ENCODE assay signal across 24 cellular contexts in genomic region chr10:123637326-123637880, GRCh38. TPM values are rescaled to one million over a fixed set of nuclear protein-coding genes. Genes with fewer than 3 reads are reported as not detected.
A peak's percentile ranks its signal among the peaks of the same experiment; 100 is the strongest.
DNase-seq lines count a peak whose midpoint lies in the region; ATAC-seq and TF ChIP-seq lines count a peak whose summit lies in the region.
"Had no signal": no experiment of that assay in that cellular context is flagged by ENCODE, and none has a peak within 500 bp of the region (broad histone marks: within the 10 kb centered on the region; RNA-seq: fewer than 3 reads in every experiment).

No MANE protein-coding gene starts in this region.

- no peak overlapping the region for H4K8ac ChIP-seq in trophoblast cell (ENCODE audit: low read depth, low read length)

- no peak for ATAC-seq in GM21576 (IDR thresholded peaks at IDR 0.05; ENCODE audit: unreplicated experiment)
- ATAC-seq: activated CD4-positive, CD25-positive, alpha-beta regulatory T cell treated with anti-CD3 and anti-CD28 coated beads, Interleukin-2, amount 50 U/mL, for 24 hours had no signal

- no peak overlapping the region for H3K4ac ChIP-seq in trophoblast cell (ENCODE audit: low read depth, low read length)

- H3K14ac ChIP-seq in trophoblast cell (ENCODE audit: low read length) = no peak overlapping the region

- no peak overlapping the region for H3K4me2 ChIP-seq in trophoblast cell (ENCODE audit: low read length)
- H3K4me2 ChIP-seq: BLaER1 had no signal

- no peak overlapping the region for H4K12ac ChIP-seq in trophoblast cell (ENCODE audit: low read depth, low read length)

- no peaks in the 10 kb centered on the region for H3K79me2 ChIP-seq in trophoblast cell (ENCODE audit: control insufficient read depth, insufficient read depth, low read length, poor library complexity)
- H3K79me2 ChIP-seq: parathyroid adenoma had no signal

- peaks cover 17% of the 10 kb centered on the region for H3K27me3 Mint-ChIP-seq in endodermal cell (ENCODE audit: insufficient read depth)
- H3K27me3 Mint-ChIP-seq: activated naive CD8-positive, alpha-beta T cell treated with anti-CD3 and anti-CD28 coated beads, Interleukin-2, amount 10 ng/mL, durations not matched to agents 7 days and 5 days had no signal

- H3K9me3 ChIP-seq in endodermal cell (ENCODE audit: control insufficient read depth, low read length) (no peaks in the 10 kb centered on the region), trophoblast cell (ENCODE audit: insufficient read depth, low read depth, low read length) (peaks cover 2% of the 10 kb centered on the region)
- H3K9me3 ChIP-seq: BLaER1, SJSA1 had no signal

- H2AFZ ChIP-seq in trophoblast cell (ENCODE audit: insufficient read depth, low read length, poor library complexity) = no peak overlapping the region
- H2AFZ ChIP-seq: parathyroid adenoma had no signal

- H3K36me3 ChIP-seq in endodermal cell (ENCODE audit: control insufficient read depth, insufficient read depth, low read length) (no peaks in the 10 kb centered on the region), trophoblast cell (ENCODE audit: control insufficient read depth in 1 of 2, insufficient read depth in 2 of 2, low read length in 2 of 2) (no peaks in the 10 kb centered on the region)
- H3K36me3 ChIP-seq: BLaER1, SJSA1 had no signal

- no peak overlapping the region for H3K4me3 Mint-ChIP-seq in endodermal cell
- H3K4me3 Mint-ChIP-seq: activated naive CD8-positive, alpha-beta T cell treated with anti-CD3 and anti-CD28 coated beads, Interleukin-2, amount 10 ng/mL, durations not matched to agents 7 days and 5 days; activated T-helper 1 cell treated with anti-CD3 and anti-CD28 coated beads, Interleukin-12 subunit alpha, Interleukin-12 subunit beta, Interleukin-2, Interleukin-4 antibody, amounts not matched to agents 30 ng/mL and 10 ng/mL and 1 ng/mL, durations not matched to agents 14 hours and 24 hours and 36 hours; naive B cell; T-helper 2 cell treated with Interferon-gamma antibody and Interleukin-4, amounts not matched to agents 5 μg/mL and 100 μg/mL, for 36 hours had no signal

- H3K4me1 ChIP-seq in endodermal cell (ENCODE audit: control insufficient read depth, insufficient read depth, low read length) (no peaks in the 10 kb centered on the region), trophoblast cell (ENCODE audit: control insufficient read depth in 1 of 2, insufficient read depth in 2 of 2, low read length in 2 of 2) (peaks cover 16 to 28% of the 10 kb centered on the region in 2 experiments)
- H3K4me1 ChIP-seq: BLaER1, parathyroid adenoma, SJSA1 had no signal

- DNase-seq in ELR (ENCODE audit: low read depth) (peak; percentile 72), MV-4-11 (lab: John Stamatoyannopoulos, UW) (peak; percentile 46), endodermal cell (peak; percentile 3), trophoblast cell (no peak), midbrain (lab: John Stamatoyannopoulos, UW) (no peak), DMS79 treated with DMSO at 0.1 percent for 48 hours (lab: John Stamatoyannopoulos, UW) (no peak), NCI-H526 treated with DMSO at 0.1 percent for 48 hours (lab: John Stamatoyannopoulos, UW) (no peak)
- DNase-seq: activated CD8-positive, alpha-beta memory T cell treated with anti-CD3 and anti-CD28 coated beads for 24 hours; activated naive CD8-positive, alpha-beta T cell treated with anti-CD3 and anti-CD28 coated beads, Interleukin-2, amount 10 ng/mL, durations not matched to agents 7 days and 5 days; dermis blood vessel endothelial cell; naive B cell; NCI-H510A treated with DMSO at 0.1 percent for 48 hours; stimulated activated CD8-positive, alpha-beta memory T cell treated with anti-CD3 and anti-CD28 coated beads, Interleukin-4, amount 100 ng/mL, for 48 hours; substantia nigra had no signal

- no peaks in the 10 kb centered on the region for H3K9me3 Mint-ChIP-seq in endodermal cell
- H3K9me3 Mint-ChIP-seq: activated naive CD8-positive, alpha-beta T cell treated with anti-CD3 and anti-CD28 coated beads, Interleukin-2, amount 10 ng/mL, durations not matched to agents 7 days and 5 days; activated T-helper 1 cell treated with anti-CD3 and anti-CD28 coated beads, Interleukin-12 subunit alpha, Interleukin-12 subunit beta, Interleukin-2, Interleukin-4 antibody, amounts not matched to agents 30 ng/mL and 10 ng/mL and 1 ng/mL, durations not matched to agents 14 hours and 24 hours and 36 hours; T-helper 2 cell treated with Interferon-gamma antibody and Interleukin-4, amounts not matched to agents 5 μg/mL and 100 μg/mL, for 36 hours had no signal

- no peak overlapping the region for H2AK5ac ChIP-seq in trophoblast cell (ENCODE audit: low read length)

- WGBS in endodermal cell (ENCODE audit: insufficient coverage in 1 of 2, insufficient read length in 1 of 2), 2 experiments = 85 to 95% methylated on average over 5 to 6 of the region's 6 CpGs
- no CpG with 5 or more reads among the region's 6 CpGs for WGBS in trophoblast cell (ENCODE audit: extremely low coverage, insufficient coverage, insufficient read length)

- peaks cover 4% of the 10 kb centered on the region for H3K4me1 Mint-ChIP-seq in endodermal cell
- H3K4me1 Mint-ChIP-seq: activated naive CD8-positive, alpha-beta T cell treated with anti-CD3 and anti-CD28 coated beads, Interleukin-2, amount 10 ng/mL, durations not matched to agents 7 days and 5 days; naive B cell had no signal

- H3K79me1 ChIP-seq in trophoblast cell (ENCODE audit: low read length) = peaks cover 4% of the 10 kb centered on the region

- H3K23ac ChIP-seq in trophoblast cell (ENCODE audit: low read length) = no peak overlapping the region

- no peaks in the 10 kb centered on the region for H3K36me3 Mint-ChIP-seq in endodermal cell (ENCODE audit: low read depth)
- H3K36me3 Mint-ChIP-seq: activated naive CD8-positive, alpha-beta T cell treated with anti-CD3 and anti-CD28 coated beads, Interleukin-2, amount 10 ng/mL, durations not matched to agents 7 days and 5 days; naive B cell had no signal

- no peak overlapping the region for H3K18ac ChIP-seq in trophoblast cell (ENCODE audit: low read length)

- TF ChIP-seq CTCF in endodermal cell (conservative IDR thresholded peaks at IDR 0.05) = no peak

- no peak overlapping the region for H3K27ac Mint-ChIP-seq in endodermal cell
- H3K27ac Mint-ChIP-seq: activated naive CD8-positive, alpha-beta T cell treated with anti-CD3 and anti-CD28 coated beads, Interleukin-2, amount 10 ng/mL, durations not matched to agents 7 days and 5 days; activated T-helper 1 cell treated with anti-CD3 and anti-CD28 coated beads, Interleukin-12 subunit alpha, Interleukin-12 subunit beta, Interleukin-2, Interleukin-4 antibody, amounts not matched to agents 30 ng/mL and 10 ng/mL and 1 ng/mL, durations not matched to agents 14 hours and 24 hours and 36 hours; naive B cell; T-helper 2 cell treated with Interferon-gamma antibody and Interleukin-4, amounts not matched to agents 5 μg/mL and 100 μg/mL, for 36 hours had no signal

- H4K91ac ChIP-seq in trophoblast cell (ENCODE audit: low read depth, low read length) = no peak overlapping the region

- H2BK120ac ChIP-seq in trophoblast cell (ENCODE audit: insufficient read depth, low read length, poor library complexity) = no peak overlapping the region

- H3K27me3 ChIP-seq in endodermal cell (ENCODE audit: control insufficient read depth, insufficient read depth, low read length, poor library complexity, severe bottlenecking) = no peaks in the 10 kb centered on the region
- no peaks in the 10 kb centered on the region for H3K27me3 ChIP-seq in trophoblast cell (ENCODE audit: insufficient read depth, low read length)
- H3K27me3 ChIP-seq: BLaER1, SJSA1 had no signal

- H3K4me3 ChIP-seq in endodermal cell (ENCODE audit: low read length) (no peak overlapping the region), trophoblast cell (ENCODE audit: low read depth, low read length) (no peak overlapping the region)
- H3K4me3 ChIP-seq: BLaER1, lung, SJSA1 had no signal

- H2BK12ac ChIP-seq in trophoblast cell (ENCODE audit: low read length) = peak overlapping the region; percentile 47

- H2BK5ac ChIP-seq in trophoblast cell (ENCODE audit: low read depth, low read length, poor library complexity) = no peak overlapping the region

- no peak overlapping the region for H3K27ac ChIP-seq in endodermal cell (ENCODE audit: low read depth, low read length)
- H3K27ac ChIP-seq in trophoblast cell (ENCODE audit: low read depth, low read length) = no peak overlapping the region
- H3K27ac ChIP-seq: BLaER1, parathyroid adenoma, SJSA1 had no signal

- no peak overlapping the region for H3K9ac ChIP-seq in endodermal cell (ENCODE audit: extremely low read depth, low read length, poor library complexity, severe bottlenecking)
- no peak overlapping the region for H3K9ac ChIP-seq in trophoblast cell (ENCODE audit: low read length)
- H3K9ac ChIP-seq: BLaER1, parathyroid adenoma had no signal

RNA-seq across cellular contexts. Expression of gene GPR26, which starts 28.8 kb away (rescaled TPM):
- total RNA-seq in endodermal cell = not detected
- not detected for polyA plus RNA-seq in endodermal cell (2013, experiment 1 of 2)
- polyA plus RNA-seq in endodermal cell (2013, experiment 2 of 2) = not detected
- polyA plus RNA-seq in trophoblast cell (2013) = under 0.01 and 0.01 TPM in 2 replicates
- total RNA-seq: activated naive CD8-positive, alpha-beta T cell treated with anti-CD3 and anti-CD28 coated beads, Interleukin-2, amount 10 ng/mL, durations not matched to agents 7 days and 5 days; activated T-helper 1 cell treated with anti-CD3 and anti-CD28 coated beads, Interleukin-12 subunit alpha, Interleukin-12 subunit beta, Interleukin-2, Interleukin-4 antibody, amounts not matched to agents 30 ng/mL and 10 ng/mL and 1 ng/mL, durations not matched to agents 14 hours and 24 hours and 36 hours; dermis blood vessel endothelial cell; epithelial cell of proximal tubule; lung; OCI-LY7; SJSA1 had no signal
- polyA plus RNA-seq: lung had no signal

Comparison
In these comparisons a context has a peak if more than half of its experiments do, and no peak if none do; other contexts are left out.
1. DNase-seq: peak in ELR (single experiment), MV-4-11 (single experiment) and endodermal cell (single experiment); none in trophoblast cell (0 of 2), midbrain (single experiment), DMS79 treated with DMSO at 0.1 percent for 48 hours (single experiment) and NCI-H526 treated with DMSO at 0.1 percent for 48 hours (single experiment).